ENCODE assay signal across 1 cellular context in the genomic region with DNA sequence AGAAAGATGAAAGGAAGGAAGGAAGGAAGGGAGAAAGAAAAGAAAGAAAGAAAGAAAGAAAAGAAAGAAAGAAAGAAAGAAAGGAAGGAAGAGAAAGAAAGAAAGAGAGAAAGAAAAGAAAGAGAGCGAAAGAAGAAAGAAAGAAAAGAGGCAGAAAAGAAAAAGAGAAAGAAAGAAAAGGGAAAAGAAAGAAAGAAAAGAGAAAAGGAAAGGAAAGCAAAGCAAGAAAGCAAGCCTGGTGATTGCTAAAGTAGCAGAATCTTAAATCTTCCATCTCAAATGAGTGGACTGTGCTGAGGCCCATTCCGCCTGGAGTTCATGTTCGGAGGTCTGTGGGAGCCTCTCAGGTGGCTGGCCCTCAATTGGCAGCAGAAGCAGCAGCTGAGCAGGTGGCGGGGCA.
A peak's percentile ranks its signal among the peaks of the same experiment; 100 is the strongest.
TF ChIP-seq lines count a peak whose summit lies in the region.

No MANE protein-coding gene starts in this region.

TF ChIP-seq in HepG2, 621 proteins besides CTCF, POLR2A, EP300 and RAD21:
- TF ChIP-seq ZNF512 (CRISPR knock-in tag; IDR thresholded peaks at IDR 0.05) (0 out of 2 replicates have a peak, but pooled peaks have one; percentile 24), ELF1 (CRISPR knock-in tag; IDR thresholded peaks at IDR 0.05) (no peak), ZSCAN9 (CRISPR knock-in tag; IDR thresholded peaks at IDR 0.05; ENCODE audit: borderline replicate concordance) (no peak)
TF ChIP-seq in HepG2: peak in this region for 1.
